11 cellular contexts compared by ENCODE assay signal in the genomic region with DNA sequence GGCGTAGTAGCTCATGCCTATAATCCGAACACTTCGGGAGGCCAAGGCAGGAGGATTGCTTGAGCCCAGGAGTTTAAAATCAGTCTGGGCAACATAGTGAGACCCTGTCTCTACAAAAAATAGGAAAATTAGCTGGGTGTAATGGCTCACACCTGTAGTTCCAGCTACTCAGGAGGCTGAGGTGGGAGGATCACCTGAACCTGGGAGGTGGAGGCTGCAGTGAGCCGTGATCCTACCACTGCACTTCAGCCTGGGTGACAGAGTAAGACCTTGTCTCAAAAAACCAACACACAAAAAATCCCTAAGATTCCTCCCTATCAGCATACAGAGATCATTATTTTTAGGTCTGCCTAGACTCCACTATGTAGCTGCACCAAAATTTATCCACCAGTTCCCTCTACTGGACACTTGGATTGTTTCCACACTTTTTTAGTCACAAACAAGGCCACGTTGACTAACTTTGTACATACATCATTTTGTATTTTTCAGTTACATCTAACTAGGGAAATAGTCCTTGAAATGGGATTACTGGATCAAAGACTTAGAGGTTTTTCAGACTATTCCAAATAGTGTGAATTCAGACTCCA. TPM values are rescaled to one million over a fixed set of nuclear protein-coding genes. Genes with fewer than 3 reads are reported as not detected.
A peak's percentile ranks its signal among the peaks of the same experiment; 100 is the strongest.
DNase-seq lines count a peak whose midpoint lies in the region; ATAC-seq and TF ChIP-seq lines count a peak whose summit lies in the region.
"Had no signal": no experiment of that assay in that cellular context is flagged by ENCODE, and none has a peak within 500 bp of the region (broad histone marks: within the 10 kb centered on the region; RNA-seq: fewer than 3 reads in every experiment).

No MANE protein-coding gene starts in this region.

- H3K9ac ChIP-seq in adipocyte (ENCODE audit: low read length) = peak overlapping the region; percentile 50

- TF ChIP-seq CTCF in CD8-positive, alpha-beta T cell (IDR thresholded peaks at IDR 0.05) = no peak
- peak in 1 of 2 experiments; percentile 12 for TF ChIP-seq CTCF in tibial artery (IDR thresholded peaks at IDR 0.05)
- peak in 2 of 7 experiments; percentile 11 to 12 for TF ChIP-seq CTCF in body of pancreas (IDR thresholded peaks at IDR 0.05)

- H3K4me3 Mint-ChIP-seq in CD8-positive, alpha-beta T cell = no peak overlapping the region

- H3K36me3 ChIP-seq in CD8-positive, alpha-beta T cell (ENCODE audit: insufficient read depth, low read length) = peaks cover under 1% of the 10 kb centered on the region
- no peaks in the 10 kb centered on the region for H3K36me3 ChIP-seq in adipocyte (ENCODE audit: control insufficient read depth, insufficient read depth, low read length, severe bottlenecking)
- no peaks in the 10 kb centered on the region for H3K36me3 ChIP-seq in tibial artery
- H3K36me3 ChIP-seq in body of pancreas (replicated peaks in 1 of 2; ENCODE audit: insufficient read depth in 1 of 2, low read depth in 2 of 2) = no peaks in the 10 kb centered on the region

- no peaks in the 10 kb centered on the region for H3K27me3 ChIP-seq in CD8-positive, alpha-beta T cell (ENCODE audit: insufficient read depth, low read length)
- H3K27me3 ChIP-seq in adipocyte (replicated peaks; ENCODE audit: control insufficient read depth, insufficient read depth, low read length) (no peaks in the 10 kb centered on the region), tibial artery (no peaks in the 10 kb centered on the region), body of pancreas (no peaks in the 10 kb centered on the region)

- H3K27me3 Mint-ChIP-seq in CD8-positive, alpha-beta T cell (ENCODE audit: low read depth) = no peaks in the 10 kb centered on the region

- no peak overlapping the region for H3K27ac ChIP-seq in CD8-positive, alpha-beta T cell (ENCODE audit: low read depth, low read length)
- no peak overlapping the region for H3K27ac ChIP-seq in tibial artery
- H3K27ac ChIP-seq in body of pancreas = no peak overlapping the region

- no peak for ATAC-seq in CD8-positive, alpha-beta T cell
- no peak for ATAC-seq in body of pancreas

- peaks cover 6% of the 10 kb centered on the region for H3K36me3 Mint-ChIP-seq in CD8-positive, alpha-beta T cell

- peaks cover 20% of the 10 kb centered on the region for H3K4me1 Mint-ChIP-seq in CD8-positive, alpha-beta T cell (ENCODE audit: low read depth)

- TF ChIP-seq RAD21 in Ishikawa (IDR thresholded peaks at IDR 0.05; ENCODE audit: low read depth) = peak; percentile 31; the same call in 1 of the 2 replicates

- CTCF ChIA-PET in CD8-positive, alpha-beta T cell (lab: Charles Lee) = interaction anchor here (0.5 to 0.7 kb wide), 3 partner anchors 13 to 1508 kb away, joined by 3 to 4 read pairs (median 3); no protein-coding TSS in a partner anchor

- no peaks in the 10 kb centered on the region for H3K9me3 Mint-ChIP-seq in CD8-positive, alpha-beta T cell

- TF ChIP-seq EP300 in Ishikawa (IDR thresholded peaks at IDR 0.05; ENCODE audit: borderline replicate concordance) = no peak

- H3K9me3 ChIP-seq in CD8-positive, alpha-beta T cell (ENCODE audit: low read length) = no peaks in the 10 kb centered on the region
- H3K9me3 ChIP-seq in adipocyte (ENCODE audit: control insufficient read depth, low read length) (no peaks in the 10 kb centered on the region), tibial artery (no peaks in the 10 kb centered on the region), body of pancreas (no peaks in the 10 kb centered on the region)

- POLR2A ChIA-PET in CD8-positive, alpha-beta T cell (lab: Charles Lee) = interaction anchor here (0.8 kb wide), 1 partner anchor 108 kb away, joined by 3 read pairs; no protein-coding TSS in a partner anchor

- intact Hi-C loops in CD8-positive, alpha-beta T cell (cut with DNase I, micrococcal nuclease) = no loop called here
- intact Hi-C loops in tibial artery (cut with DNase I; ENCODE audit: low total_unique reads) (no loop called here), body of pancreas (cut with DNase I) (no loop called here)

- peaks cover 16% of the 10 kb centered on the region for H3K4me1 ChIP-seq in CD8-positive, alpha-beta T cell (ENCODE audit: insufficient read depth, low read length)
- H3K4me1 ChIP-seq in adipocyte (ENCODE audit: control insufficient read depth, insufficient read depth, low read length) = peaks cover 7% of the 10 kb centered on the region
- peaks cover 0 to 15% (median 7%) of the 10 kb centered on the region in 4 donors for H3K4me1 ChIP-seq in tibial artery
- peaks cover 10% of the 10 kb centered on the region for H3K4me1 ChIP-seq in body of pancreas

- no peak overlapping the region for H3K4me3 ChIP-seq in CD8-positive, alpha-beta T cell (ENCODE audit: low read depth, low read length)
- H3K4me3 ChIP-seq in adipocyte (ENCODE audit: low read length) (no peak overlapping the region), tibial artery (no peak overlapping the region), body of pancreas (no peak overlapping the region)

- peak overlapping the region; percentile 57 for H3K27ac Mint-ChIP-seq in CD8-positive, alpha-beta T cell

- 80 to 85% methylated on average over 5 of the region's 5 CpGs for WGBS in body of pancreas, 2 donors

- no peak for TF ChIP-seq POLR2A in body of pancreas (IDR thresholded peaks at IDR 0.05)

- DNase-seq in CD8-positive, alpha-beta T cell = no peak
- DNase-seq in adipocyte (ENCODE audit: low read depth) (peak; percentile 66), lung microvascular endothelial cell (ENCODE audit: low read depth in 2 of 2) (peak; percentile 72 to 80), SW480 (ENCODE audit: low spot score) (no peak), tibial artery (no peak), body of pancreas (no peak), cerebellar nuclear complex (lab: John Stamatoyannopoulos, UW) (no peak)
- DNase-seq: activated CD4-positive, alpha-beta T cell treated with anti-CD3 and anti-CD28 coated beads, Interleukin-2, amount 50 U/mL, for 4 hours; NCI-H2081; stimulated activated CD4-positive, alpha-beta T cell treated with anti-CD3 and anti-CD28 coated beads, Interleukin-4, amount 100 ng/mL, for 4 hours had no signal

TF ChIP-seq in Ishikawa, 13 proteins besides CTCF, POLR2A, EP300 and RAD21:
- TF ChIP-seq CREB1 (IDR thresholded peaks at IDR 0.05; ENCODE audit: low read depth) (no peak), EGR1 (IDR thresholded peaks at IDR 0.05) (no peak), FOXM1 (IDR thresholded peaks at IDR 0.05; ENCODE audit: borderline replicate concordance, low read depth) (no peak), YY1 (IDR thresholded peaks at IDR 0.05; ENCODE audit: low read depth) (no peak), TEAD4 (IDR thresholded peaks at IDR 0.05) (no peak), TCF12 (IDR thresholded peaks at IDR 0.05; ENCODE audit: low read depth) (no peak), CEBPB (IDR thresholded peaks at IDR 0.05) (no peak), NFIC (IDR thresholded peaks at IDR 0.05) (no peak), MAX (IDR thresholded peaks at IDR 0.05) (no peak), ZBTB7A (IDR thresholded peaks at IDR 0.05; ENCODE audit: low read depth) (no peak), REST (IDR thresholded peaks at IDR 0.05; ENCODE audit: low read depth) (no peak), TAF1 (IDR thresholded peaks at IDR 0.05; ENCODE audit: low read depth) (no peak)
- TF ChIP-seq, protein P1, sequence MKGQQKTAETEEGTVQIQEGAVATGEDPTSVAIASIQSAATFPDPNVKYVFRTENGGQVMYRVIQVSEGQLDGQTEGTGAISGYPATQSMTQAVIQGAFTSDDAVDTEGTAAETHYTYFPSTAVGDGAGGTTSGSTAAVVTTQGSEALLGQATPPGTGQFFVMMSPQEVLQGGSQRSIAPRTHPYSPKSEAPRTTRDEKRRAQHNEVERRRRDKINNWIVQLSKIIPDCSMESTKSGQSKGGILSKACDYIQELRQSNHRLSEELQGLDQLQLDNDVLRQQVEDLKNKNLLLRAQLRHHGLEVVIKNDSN (IDR thresholded peaks at IDR 0.05) = no peak
TF ChIP-seq in Ishikawa: peak in this region for 0.

RNA-seq across cellular contexts. Expression of gene PHF1, which starts 3.6 kb away (rescaled TPM):
- total RNA-seq in CD8-positive, alpha-beta T cell = 100 to 1,000 TPM; 560 to 588 TPM
- total RNA-seq in lung microvascular endothelial cell (5.4 and 9.7 TPM in 2 replicates), body of pancreas (10 to 100 TPM; 58.3 to 73.9 TPM)

RNA-seq across cellular contexts. Expression of gene CUTA, which starts 10.7 kb away (rescaled TPM):
- total RNA-seq in CD8-positive, alpha-beta T cell = 100 to 1,000 TPM; 159 to 177 TPM
- total RNA-seq in lung microvascular endothelial cell (52.3 and 89.5 TPM in 2 replicates), body of pancreas (100 to 1,000 TPM in 1 of 2 donors, 10 to 100 TPM in 1; 87.7 to 126 TPM)

RNA-seq across cellular contexts. Expression of gene SYNGAP1, which starts 12.6 kb away (rescaled TPM):
- 10 to 100 TPM; 54.3 to 64.1 TPM for total RNA-seq in CD8-positive, alpha-beta T cell
- total RNA-seq in lung microvascular endothelial cell = 1.3 and 1.6 TPM in 2 replicates
- total RNA-seq in body of pancreas = 1 to 10 TPM; 5.4 to 5.6 TPM

RNA-seq across cellular contexts. Expression of gene KIFC1, which starts 15.6 kb away (rescaled TPM):
- 1 to 10 TPM; 1.6 to 2.1 TPM for total RNA-seq in CD8-positive, alpha-beta T cell
- 4.2 and 9.4 TPM in 2 replicates for total RNA-seq in lung microvascular endothelial cell
- under 1 TPM in 1 of 2 donors, not detected in 1; 0.66 TPM for total RNA-seq in body of pancreas

RNA-seq across cellular contexts. Expression of gene ZBTB9, which starts 47.2 kb away (rescaled TPM):
- total RNA-seq in CD8-positive, alpha-beta T cell = 1 to 10 TPM; 7.1 to 9.5 TPM
- total RNA-seq in lung microvascular endothelial cell (3.1 and 5.8 TPM in 2 replicates), body of pancreas (1 to 10 TPM; 1.8 to 5.3 TPM)

Comparison
In these comparisons a context has a peak if more than half of its experiments do, and no peak if none do; other contexts are left out.
1. DNase-seq: peak in adipocyte (single experiment) and lung microvascular endothelial cell (2 of 2); none in CD8-positive, alpha-beta T cell (0 of 7), SW480 (single experiment), tibial artery (0 of 2), body of pancreas (0 of 4) and cerebellar nuclear complex (0 of 2).
2. RNA of gene PHF1, which starts 3.6 kb away (total RNA-seq): 560 to 588 TPM in CD8-positive, alpha-beta T cell; 58.3 to 73.9 TPM in body of pancreas and 5.4 to 9.7 TPM in lung microvascular endothelial cell; every median in the first group is over 4 times any median in the second.
3. RNA of gene SYNGAP1, which starts 12.6 kb away (total RNA-seq): 54.3 to 64.1 TPM in CD8-positive, alpha-beta T cell; 5.4 to 5.6 TPM in body of pancreas and 1.3 to 1.6 TPM in lung microvascular endothelial cell; every median in the first group is over 4 times any median in the second.